ENCODE assay signal across 33 cellular contexts in genomic region chr19:4467835-4468234, GRCh38. TPM values are rescaled to one million over a fixed set of nuclear protein-coding genes. Genes with fewer than 3 reads are reported as not detected.
"Had no signal": no experiment of that assay in that cellular context is flagged by ENCODE, and none has a peak within 500 bp of the region (broad histone marks: within the 10 kb centered on the region; RNA-seq: fewer than 3 reads in every experiment).

No MANE protein-coding gene starts in this region.

- H2AFZ ChIP-seq: PC-9 had no signal

- H3K4me3 ChIP-seq: PC-9, SJCRH30, SK-N-MC had no signal

- H3K27me3 ChIP-seq: SJCRH30 had no signal

- H3K9me3 ChIP-seq: SJCRH30 had no signal

- H3K9ac ChIP-seq: KMS-11 had no signal

- H3K4me1 ChIP-seq: SJCRH30 had no signal

- H3K4me2 ChIP-seq: KMS-11, PC-9 had no signal

- ATAC-seq: Panc1, Right ventricle myocardium inferior, SK-N-SH treated with all-trans-retinoic acid at 6 μM for 48 hours had no signal

- H3K36me3 ChIP-seq: SJCRH30 had no signal

- DNase-seq: Karpas-422, MM.1S, NCI-H1048, NCI-H1092 treated with DMSO at 0.1 percent for 48 hours, NCI-H1105 treated with DMSO at 0.1 percent for 48 hours, NCI-H1417, NCI-H1436, NCI-H146, NCI-H1694, NCI-H187, NCI-H1930, NCI-H2029 treated with DMSO at 0.1 percent for 48 hours, NCI-H2081 treated with DMSO at 0.1 percent for 48 hours, NCI-H2107, NCI-H2171, NCI-H226, NCI-H446 treated with DMSO at 0.1 percent for 48 hours, NCI-H510A, NCI-H524, NCI-H526, NCI-H69, NCI-H748 treated with DMSO at 0.1 percent for 48 hours, NCI-H82, PC-9, SHP77, SIG-M5, SJCRH30 had no signal

- H3K27ac ChIP-seq: KMS-11, PC-9, SJCRH30, SK-N-MC had no signal

RNA-seq across cellular contexts. Expression of gene PLIN4, which starts 50.5 kb away (rescaled TPM):
- total RNA-seq: RPMI7951 had no signal
